ENCODE assay signal across 11 cellular contexts in the genomic region with DNA sequence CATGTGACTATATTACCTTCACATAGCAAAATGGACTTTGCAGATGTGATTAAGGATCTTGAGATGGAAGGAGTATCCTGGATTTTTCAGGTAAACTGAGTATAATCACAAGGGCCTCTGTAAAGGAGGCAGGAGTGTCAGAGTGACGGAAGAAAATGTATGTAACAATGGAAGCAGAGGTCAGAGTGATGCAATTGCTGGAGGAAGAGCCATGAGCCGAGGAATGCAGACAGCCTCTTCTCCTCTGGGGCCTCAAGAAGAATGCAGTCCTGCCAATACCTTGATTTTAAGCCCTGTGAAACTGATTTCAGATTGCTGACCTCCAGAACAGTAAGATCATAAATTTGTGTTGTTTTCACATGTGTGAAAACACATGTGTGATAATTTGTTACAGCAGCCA. TPM values are rescaled to one million over a fixed set of nuclear protein-coding genes. Genes with fewer than 3 reads are reported as not detected.
DNase-seq lines count a peak whose midpoint lies in the region; ATAC-seq and TF ChIP-seq lines count a peak whose summit lies in the region.
"Had no signal": no experiment of that assay in that cellular context is flagged by ENCODE, and none has a peak within 500 bp of the region (broad histone marks: within the 10 kb centered on the region; RNA-seq: fewer than 3 reads in every experiment).

No MANE protein-coding gene starts in this region.

- H3K27ac Mint-ChIP-seq in endothelial cell (ENCODE audit: unreplicated experiment) = peak overlapping the region; percentile 49

- ATAC-seq in DND-41 (ENCODE audit: insufficient read depth, low read depth) (no peak), GM19467 (IDR thresholded peaks at IDR 0.05; ENCODE audit: unreplicated experiment) (no peak)
- ATAC-seq: Panc1 had no signal

- H3K79me2 ChIP-seq in DND-41 (ENCODE audit: insufficient read depth, low read length) = peaks cover 25% of the 10 kb centered on the region

- TF ChIP-seq CTCF in DND-41 (IDR thresholded peaks at IDR 0.05; ENCODE audit: borderline replicate concordance, extremely low read depth, low read length, poor library complexity, severe bottlenecking) = no peak
- TF ChIP-seq CTCF in endothelial cell (IDR thresholded peaks at IDR 0.05; ENCODE audit: unreplicated experiment) = no peak
- TF ChIP-seq CTCF in neutrophil (IDR thresholded peaks at IDR 0.05) = no peak

- peaks cover 7% of the 10 kb centered on the region for H3K4me1 Mint-ChIP-seq in endothelial cell (ENCODE audit: unreplicated experiment)

- peaks cover 4% of the 10 kb centered on the region for H3K27me3 Mint-ChIP-seq in endothelial cell (ENCODE audit: unreplicated experiment)

- DNase-seq in DND-41 (no peak), SKM-1 (lab: John Stamatoyannopoulos, UW; ENCODE audit: unreplicated experiment) (peak; percentile 30), endothelial cell (ENCODE audit: low spot score) (no peak), SHP77 (lab: John Stamatoyannopoulos, UW) (no peak), NCI-H2171 (lab: John Stamatoyannopoulos, UW) (no peak)
- DNase-seq: activated gamma-delta T cell treated with Interleukin-2 at 50 U/mL for 16 hours; NCI-H1092; stimulated activated CD4-positive, alpha-beta T cell treated with anti-CD3 and anti-CD28 coated beads, Interleukin-4, amount 100 ng/mL, for 4 hours had no signal

- H3K36me3 ChIP-seq in DND-41 (ENCODE audit: insufficient read depth, low read length) (peaks cover 78% of the 10 kb centered on the region), neutrophil (no peaks in the 10 kb centered on the region)

- no peak overlapping the region for H3K4me3 Mint-ChIP-seq in endothelial cell (ENCODE audit: unreplicated experiment)

- H3K4me2 ChIP-seq in DND-41 (ENCODE audit: insufficient read depth, low read length) = no peak overlapping the region

- peaks cover 10% of the 10 kb centered on the region for H3K36me3 Mint-ChIP-seq in endothelial cell (ENCODE audit: low read depth, unreplicated experiment)

- H3K27ac ChIP-seq in DND-41 (ENCODE audit: low read length) = peak overlapping the region; percentile 96
- peak overlapping the region; percentile 20 for H3K27ac ChIP-seq in neutrophil

- no peaks in the 10 kb centered on the region for H3K9me3 Mint-ChIP-seq in endothelial cell (ENCODE audit: unreplicated experiment)

- H3K27me3 ChIP-seq in DND-41 (ENCODE audit: insufficient read depth, low read length, poor library complexity) (no peaks in the 10 kb centered on the region), neutrophil (no peaks in the 10 kb centered on the region)

- H4K20me1 ChIP-seq in DND-41 (ENCODE audit: insufficient read depth, low read length) = no peaks in the 10 kb centered on the region

- peaks cover 52% of the 10 kb centered on the region for H3K4me1 ChIP-seq in DND-41 (ENCODE audit: insufficient read depth, low read length)
- H3K4me1 ChIP-seq in neutrophil (ENCODE audit: control insufficient read depth in 1 of 2, insufficient read depth in 1 of 2, low read depth in 1 of 2, low read length in 1 of 2) = peaks cover 10 to 12% of the 10 kb centered on the region in 2 experiments

- no peak overlapping the region for H3K4me3 ChIP-seq in DND-41 (ENCODE audit: low read depth in 1 of 2, low read length in 2 of 2)
- no peak overlapping the region for H3K4me3 ChIP-seq in neutrophil (ENCODE audit: low read depth in 1 of 2, low read length in 1 of 2)

- H3K9ac ChIP-seq in DND-41 (ENCODE audit: low read depth, low read length) = no peak overlapping the region

- no peak overlapping the region for H2AFZ ChIP-seq in DND-41 (ENCODE audit: low read depth, low read length)

- H3K9me3 ChIP-seq in DND-41 (ENCODE audit: insufficient read depth, low read length, severe bottlenecking) (no peaks in the 10 kb centered on the region), neutrophil (no peaks in the 10 kb centered on the region)

RNA-seq across cellular contexts. Expression of gene HEMK1, which starts 15.1 kb away (rescaled TPM):
- 10.9 TPM for total RNA-seq in endothelial cell (ENCODE audit: unreplicated experiment)

RNA-seq across cellular contexts. Expression of gene C3orf18, which starts 16.8 kb away (rescaled TPM):
- 4.0 TPM for total RNA-seq in endothelial cell (ENCODE audit: unreplicated experiment)

RNA-seq across cellular contexts. Expression of gene CISH, which starts 27.2 kb away (rescaled TPM):
- 2.6 TPM for total RNA-seq in endothelial cell (ENCODE audit: unreplicated experiment)

RNA-seq across cellular contexts. Expression of gene MAPKAPK3, which starts 32.6 kb away (rescaled TPM):
- total RNA-seq in endothelial cell (ENCODE audit: unreplicated experiment) = 6.4 TPM
